ENCODE assay signal across 8 cellular contexts in genomic region chr1:52296345-52296744, GRCh38.
DNase-seq lines count a peak whose midpoint lies in the region; ATAC-seq, FAIRE-seq and TF ChIP-seq lines count a peak whose summit lies in the region.

No MANE protein-coding gene starts in this region.

- H3K27ac ChIP-seq in OCI-LY1 (ENCODE audit: low read depth, low read length, poor library complexity, severe bottlenecking) (no peak overlapping the region), coronary artery (no peak overlapping the region)

- FAIRE-seq in HTR-8/SVneo (lab: Jason Lieb, UNC), result no peak

- no peaks in the 10 kb centered on the region for H4K20me1 ChIP-seq in OCI-LY1 (ENCODE audit: insufficient read depth, low read length)

- H3K79me2 ChIP-seq in OCI-LY1 (ENCODE audit: insufficient read depth, low read length), result no peaks in the 10 kb centered on the region

- no peaks in the 10 kb centered on the region for H3K4me1 ChIP-seq in OCI-LY1 (ENCODE audit: insufficient read depth, low read length, severe bottlenecking)

- peak; percentile 27 for DNase-seq in NCI-H187 treated with DMSO at 0.1 percent for 48 hours (lab: John Stamatoyannopoulos, UW)
- DNase-seq in NCI-H187 (lab: John Stamatoyannopoulos, UW), result no peak
- peak; percentile 59 for DNase-seq in HTR-8/SVneo (ENCODE audit: insufficient read length, low spot score)
- DNase-seq in coronary artery (ENCODE audit: low spot score), result no peak
- peak; percentile 74 to 78 for DNase-seq in lung microvascular endothelial cell (ENCODE audit: low read depth in 2 of 2)

- no peaks in the 10 kb centered on the region for H3F3A ChIP-seq in OCI-LY1 (ENCODE audit: insufficient read depth, low read length)

- H3K9me3 ChIP-seq in OCI-LY1 (ENCODE audit: low read length), result no peaks in the 10 kb centered on the region

- H2AFZ ChIP-seq in OCI-LY1 (ENCODE audit: low read length), result no peak overlapping the region

- H3K27me3 ChIP-seq in OCI-LY1 (ENCODE audit: insufficient read depth, low read length), result no peaks in the 10 kb centered on the region

- no peaks in the 10 kb centered on the region for H3K36me3 ChIP-seq in OCI-LY1 (ENCODE audit: insufficient read depth, low read length)

- H3K9me2 ChIP-seq in OCI-LY1 (ENCODE audit: low read depth, low read length), result no peaks in the 10 kb centered on the region

- no peak overlapping the region for H3K4me3 ChIP-seq in OCI-LY1 (ENCODE audit: low read depth, low read length, poor library complexity, severe bottlenecking)
- H3K4me3 ChIP-seq in coronary artery, result no peak overlapping the region

- no peak overlapping the region for H3K9ac ChIP-seq in OCI-LY1 (ENCODE audit: low read length)

- no peak overlapping the region for H3K4me2 ChIP-seq in OCI-LY1 (ENCODE audit: low read length)

- TF ChIP-seq CTCF in OCI-LY1 (IDR thresholded peaks at IDR 0.05; ENCODE audit: low read length) (peak; percentile 68), coronary artery (IDR thresholded peaks at IDR 0.05) (peak; percentile 68)

- no peak for ATAC-seq in GM21786 (IDR thresholded peaks at IDR 0.05; ENCODE audit: unreplicated experiment)
- no peak for ATAC-seq in GM21360 (IDR thresholded peaks at IDR 0.05; ENCODE audit: unreplicated experiment)

Comparison
In these comparisons a context has a peak if more than half of its experiments do, and no peak if none do; other contexts are left out.
1. DNase-seq: peak in NCI-H187 treated with DMSO at 0.1 percent for 48 hours (single experiment), HTR-8/SVneo (single experiment) and lung microvascular endothelial cell (2 of 2); none in NCI-H187 (0 of 2) and coronary artery (single experiment).